1 cellular context compared by ENCODE assay signal in genomic region chr21:29299046-29299905, GRCh38.
TF ChIP-seq lines count a peak whose summit lies in the region.

No MANE protein-coding gene starts in this region.

TF ChIP-seq in K562, 482 proteins besides CTCF, POLR2A, EP300 and RAD21 (continued from another document and continues in another):
- TF ChIP-seq ZFX (CRISPR knock-in tag; IDR thresholded peaks at IDR 0.05) (peak; percentile 56), FOXK1 (CRISPR knock-in tag; IDR thresholded peaks at IDR 0.05; ENCODE audit: borderline replicate concordance) (peak; percentile 52; the same call in 1 of the 2 replicates), HDGF (IDR thresholded peaks at IDR 0.05) (peak; percentile 65; the same call in 1 of the 2 replicates), CREB3L1 (IDR thresholded peaks at IDR 0.05; ENCODE audit: borderline replicate concordance, low read depth) (peak; percentile 16; the same call in 1 of the 2 replicates), LEF1 (IDR thresholded peaks at IDR 0.05) (peak; percentile 37; the same call in 1 of the 2 replicates), KDM5B (IDR thresholded peaks at IDR 0.05; ENCODE audit: insufficient replicate concordance, low read depth, low read length) (peak; percentile 80), TFAP4 (CRISPR knock-in tag; IDR thresholded peaks at IDR 0.05; ENCODE audit: borderline replicate concordance) (peak; percentile 35; the same call in 1 of the 2 replicates), POLR2B (IDR thresholded peaks at IDR 0.05; ENCODE audit: low read depth, partially characterized antibody) (peak; percentile 60), MXI1 (IDR thresholded peaks at IDR 0.05; ENCODE audit: low read depth, low read length) (no peak; the same call in 1 of the 2 replicates), KLF13 (tag; IDR thresholded peaks at IDR 0.05; ENCODE audit: borderline replicate concordance, low read depth) (peak; percentile 40; the same call in 1 of the 2 replicates), ZNF655 (CRISPR knock-in tag; IDR thresholded peaks at IDR 0.05) (0 out of 2 replicates have a peak, but pooled peaks have one; percentile 21), NFIC (IDR thresholded peaks at IDR 0.05) (peak; percentile 54; the same call in 1 of the 2 replicates), VEZF1 (CRISPR knock-in tag; IDR thresholded peaks at IDR 0.05) (peak; percentile 91), CREB1 (IDR thresholded peaks at IDR 0.05) (0 out of 2 replicates have a peak, but pooled peaks have one; percentile 54), CREB1 (CRISPR knock-in tag; IDR thresholded peaks at IDR 0.05) (peak; percentile 69), ZBTB49 (CRISPR knock-in tag; IDR thresholded peaks at IDR 0.05; ENCODE audit: borderline replicate concordance) (peak; percentile 66; the same call in 1 of the 2 replicates), GABPB1 (CRISPR knock-in tag; IDR thresholded peaks at IDR 0.05) (peak; percentile 66), RBM25 (IDR thresholded peaks at IDR 0.05; ENCODE audit: low read depth, low read length, severe bottlenecking) (no peak), ZNF217 (CRISPR knock-in tag; IDR thresholded peaks at IDR 0.05) (no peak), ZBTB7A (IDR thresholded peaks at IDR 0.05; ENCODE audit: borderline replicate concordance, control insufficient read depth, low read depth, low read length) (peak; percentile 92), BRD4 (IDR thresholded peaks at IDR 0.05) (no peak; the same call in 1 of the 2 replicates), STAT6 (CRISPR knock-in tag; IDR thresholded peaks at IDR 0.05) (no peak; the same call in 1 of the 2 replicates), RFX1 (IDR thresholded peaks at IDR 0.05) (no peak), MLLT1 (IDR thresholded peaks at IDR 0.05) (peak; percentile 43 to 45; a peak in 1 of 4 replicates), ZNF511 (CRISPR knock-in tag; IDR thresholded peaks at IDR 0.05) (peak; percentile 65; the same call in 1 of the 2 replicates), ZNF592 (IDR thresholded peaks at IDR 0.05) (peak; percentile 86), GATAD2A (IDR thresholded peaks at IDR 0.05) (peak; percentile 88; the same call in 1 of the 2 replicates), HMGXB4 (CRISPR knock-in tag; IDR thresholded peaks at IDR 0.05) (no peak), TARDBP (IDR thresholded peaks at IDR 0.05) (no peak), ZNF184 (CRISPR knock-in tag; IDR thresholded peaks at IDR 0.05) (no peak), XRCC5 (IDR thresholded peaks at IDR 0.05; ENCODE audit: low read depth, low read length) (0 out of 2 replicates have a peak, but pooled peaks have one; percentile 64), PRPF4 (IDR thresholded peaks at IDR 0.05; ENCODE audit: insufficient read depth, low read depth, low read length, poor library complexity, severe bottlenecking) (no peak), MIER1 (IDR thresholded peaks at IDR 0.05; ENCODE audit: low read depth) (peak; percentile 59; the same call in 1 of the 2 replicates), GABPA (tag; conservative IDR thresholded peaks at IDR 0.05; ENCODE audit: low read depth) (peak; percentile 77), SP1 (CRISPR knock-in tag; IDR thresholded peaks at IDR 0.05) (peak; percentile 80; the same call in 1 of the 2 replicates), ARID2 (IDR thresholded peaks at IDR 0.05) (no peak), PHF8 (IDR thresholded peaks at IDR 0.05; ENCODE audit: borderline replicate concordance, low read length) (peak; percentile 30; the same call in 1 of the 2 replicates), ZNF197 (CRISPR knock-in tag; IDR thresholded peaks at IDR 0.05; ENCODE audit: low read depth) (0 out of 2 replicates have a peak, but pooled peaks have one; percentile 59), MTA1 (IDR thresholded peaks at IDR 0.05; ENCODE audit: borderline replicate concordance) (peak; percentile 71)
